ENCODE assay signal across 21 cellular contexts in genomic region chr4:42080284-42080683, GRCh38.
A peak's percentile ranks its signal among the peaks of the same experiment; 100 is the strongest.
DNase-seq lines count a peak whose midpoint lies in the region; ATAC-seq lines count a peak whose summit lies in the region.
"Had no signal": no experiment of that assay in that cellular context is flagged by ENCODE, and none has a peak within 500 bp of the region (broad histone marks: within the 10 kb centered on the region; RNA-seq: fewer than 3 reads in every experiment).

No MANE protein-coding gene starts in this region.

- DNase-seq in NAMALWA (ENCODE audit: low spot score), result no peak
- DNase-seq in NCI-H2227 (lab: John Stamatoyannopoulos, UW; ENCODE audit: unreplicated experiment), result no peak
- DNase-seq in AML-193 (lab: John Stamatoyannopoulos, UW), result no peak
- DNase-seq in stimulated activated CD4-positive, alpha-beta T cell treated with anti-CD3 and anti-CD28 coated beads, Interleukin-12 subunit alpha, Interleukin-12 subunit beta, amount 100 ng/mL, for 4 hours, result no peak
- DNase-seq: activated CD4-positive, alpha-beta T cell treated with anti-CD3 and anti-CD28 coated beads, Interleukin-2, amount 10 ng/mL, durations not matched to agents 24 days and 14 days; activated gamma-delta T cell; amniotic stem cell; DMS153; GF-D8; H7; left ventricle myocardium inferior; NCI-H2029; NCI-H524 treated with DMSO at 0.1 percent for 48 hours; T-cell had no signal

- peak; percentile 66 for ATAC-seq in GM18498 (IDR thresholded peaks at IDR 0.05; ENCODE audit: unreplicated experiment)
- ATAC-seq in GM19324 (IDR thresholded peaks at IDR 0.05; ENCODE audit: low FRiP score, unreplicated experiment), result peak; percentile 42
- ATAC-seq in HG02763 (IDR thresholded peaks at IDR 0.05; ENCODE audit: unreplicated experiment), result peak; percentile 65
- ATAC-seq in HG03457 (IDR thresholded peaks at IDR 0.05; ENCODE audit: unreplicated experiment), result peak; percentile 42
- ATAC-seq: esophagus mucosa; gastroesophageal sphincter; stimulated activated memory B cell treated with anti-CD40 and anti-IgM and Interleukin-4, amounts not matched to agents 10 μg/mL and 1 μg/mL and 100 μg/mL, for 72 hours; T-cell had no signal
